1 cellular context compared by ENCODE assay signal in genomic region chr10:72819053-72819452, GRCh38.
TF ChIP-seq lines count a peak whose summit lies in the region.

No MANE protein-coding gene starts in this region.

TF ChIP-seq in GM23338, 12 proteins besides CTCF, POLR2A, EP300 and RAD21 (continued from another document):
- TF ChIP-seq ZNF462 (CRISPR knock-in tag; IDR thresholded peaks at IDR 0.05) (no peak), EZH2 (IDR thresholded peaks at IDR 0.05; ENCODE audit: low read depth, unreplicated experiment) (no peak), ETS1 (IDR thresholded peaks at IDR 0.05) (no peak), NANOG (IDR thresholded peaks at IDR 0.05; ENCODE audit: borderline replicate concordance) (no peak), ZNF331 (CRISPR knock-in tag; IDR thresholded peaks at IDR 0.05; ENCODE audit: low read depth) (no peak), CREB1 (CRISPR knock-in tag; IDR thresholded peaks at IDR 0.05; ENCODE audit: low read depth) (no peak), STAT1 (IDR thresholded peaks at IDR 0.05; ENCODE audit: unreplicated experiment) (no peak)
